Comparison of ENCODE assay signal across 1 cellular context in genomic region chr12:113098428-113099028, GRCh38.
TF ChIP-seq lines count a peak whose summit lies in the region.

No MANE protein-coding gene starts in this region.

TF ChIP-seq in HepG2, 621 proteins besides CTCF, POLR2A, EP300 and RAD21 (continued from another document and continues in another):
- TF ChIP-seq ZNF687 (CRISPR knock-in tag; IDR thresholded peaks at IDR 0.05) (peak; percentile 56), ZNF567 (CRISPR knock-in tag; IDR thresholded peaks at IDR 0.05; ENCODE audit: borderline replicate concordance) (no peak), ZNF12 (CRISPR knock-in tag; IDR thresholded peaks at IDR 0.05) (no peak), HOXD1 (CRISPR knock-in tag; IDR thresholded peaks at IDR 0.05) (no peak), ZNF24 (IDR thresholded peaks at IDR 0.05) (no peak), HDAC2 (CRISPR knock-in tag; IDR thresholded peaks at IDR 0.05) (no peak), NR2F2 (IDR thresholded peaks at IDR 0.05; ENCODE audit: borderline replicate concordance, low read depth) (no peak), JUNB (CRISPR knock-in tag; IDR thresholded peaks at IDR 0.05; ENCODE audit: borderline replicate concordance) (no peak), ZBTB14 (CRISPR knock-in tag; IDR thresholded peaks at IDR 0.05) (no peak), ZBED4 (CRISPR knock-in tag; IDR thresholded peaks at IDR 0.05; ENCODE audit: borderline replicate concordance) (no peak), NR2F1 (CRISPR knock-in tag; IDR thresholded peaks at IDR 0.05) (no peak), NFE2 (CRISPR knock-in tag; IDR thresholded peaks at IDR 0.05) (no peak), DMTF1 (CRISPR knock-in tag; IDR thresholded peaks at IDR 0.05) (no peak), MYC (CRISPR knock-in tag; IDR thresholded peaks at IDR 0.05; ENCODE audit: borderline replicate concordance) (no peak), ZNF678 (CRISPR knock-in tag; IDR thresholded peaks at IDR 0.05) (no peak), SRSF1 (optimal IDR thresholded peaks at IDR 0.05; ENCODE audit: low read depth, low read length) (no peak), KAT7 (CRISPR knock-in tag; IDR thresholded peaks at IDR 0.05; ENCODE audit: borderline replicate concordance) (no peak), GLMP (CRISPR knock-in tag; IDR thresholded peaks at IDR 0.05; ENCODE audit: borderline replicate concordance) (no peak), RORA (CRISPR knock-in tag; IDR thresholded peaks at IDR 0.05) (no peak), NBN (conservative IDR thresholded peaks at IDR 0.05) (no peak), HHEX (CRISPR knock-in tag; IDR thresholded peaks at IDR 0.05) (no peak), CEBPG (CRISPR knock-in tag; IDR thresholded peaks at IDR 0.05) (peak; percentile 62; the same call in 1 of the 2 replicates), ZNF703 (CRISPR knock-in tag; IDR thresholded peaks at IDR 0.05; ENCODE audit: borderline replicate concordance) (no peak), PCBP2 (optimal IDR thresholded peaks at IDR 0.05; ENCODE audit: low read depth, low read length, poor library complexity, severe bottlenecking) (no peak), UBTF (CRISPR knock-in tag; IDR thresholded peaks at IDR 0.05) (no peak), KLF11 (CRISPR knock-in tag; IDR thresholded peaks at IDR 0.05) (no peak), ZNF839 (CRISPR knock-in tag; IDR thresholded peaks at IDR 0.05; ENCODE audit: borderline replicate concordance) (no peak), ZNF142 (CRISPR knock-in tag; IDR thresholded peaks at IDR 0.05) (no peak), ZNF724P (CRISPR knock-in tag; IDR thresholded peaks at IDR 0.05; ENCODE audit: borderline replicate concordance) (no peak), ZNF510 (CRISPR knock-in tag; IDR thresholded peaks at IDR 0.05; ENCODE audit: low read depth) (no peak), ZBTB26 (CRISPR knock-in tag; IDR thresholded peaks at IDR 0.05; ENCODE audit: borderline replicate concordance) (no peak), GMEB2 (CRISPR knock-in tag; IDR thresholded peaks at IDR 0.05; ENCODE audit: low read depth) (no peak), SMAD3 (CRISPR knock-in tag; IDR thresholded peaks at IDR 0.05) (no peak), ATRX (CRISPR knock-in tag; IDR thresholded peaks at IDR 0.05; ENCODE audit: borderline replicate concordance) (no peak), TOE1 (CRISPR knock-in tag; IDR thresholded peaks at IDR 0.05) (no peak)
